In the genomic region with DNA sequence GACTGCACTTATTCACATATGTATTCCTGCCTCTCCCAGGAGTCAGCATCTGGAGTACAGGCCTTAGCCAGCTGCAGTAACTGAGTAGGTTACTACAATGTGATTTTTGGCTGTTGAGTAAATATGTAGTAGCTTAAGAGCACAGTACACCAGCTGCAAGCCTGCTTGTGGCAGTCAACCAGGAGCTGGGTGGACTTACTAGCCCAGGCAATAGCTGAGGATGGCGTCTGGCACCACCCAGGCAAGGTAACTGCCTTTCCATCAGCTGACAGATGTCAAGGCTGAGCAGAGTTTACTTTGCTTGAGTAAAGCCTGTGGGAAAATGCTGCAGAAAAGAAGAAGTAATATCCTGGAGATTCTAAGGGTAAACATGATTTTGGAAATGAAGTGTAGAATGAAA, we compare ENCODE assay signal across 17 cellular contexts. TPM values are rescaled to one million over a fixed set of nuclear protein-coding genes. Genes with fewer than 3 reads are reported as not detected.
A peak's percentile ranks its signal among the peaks of the same experiment; 100 is the strongest.
DNase-seq lines count a peak whose midpoint lies in the region; ATAC-seq, FAIRE-seq and TF ChIP-seq lines count a peak whose summit lies in the region.
"Had no signal": no experiment of that assay in that cellular context is flagged by ENCODE, and none has a peak within 500 bp of the region (broad histone marks: within the 10 kb centered on the region; RNA-seq: fewer than 3 reads in every experiment).

No MANE protein-coding gene starts in this region.

- no peaks in the 10 kb centered on the region for H3K4me1 Mint-ChIP-seq in activated naive CD4-positive, alpha-beta T cell treated with anti-CD3 and anti-CD28 coated beads, Interleukin-2, amount 50 U/mL, for 24 hours
- H3K4me1 Mint-ChIP-seq in activated naive CD4-positive, alpha-beta T cell treated with anti-CD3 and anti-CD28 coated beads for 36 hours (ENCODE audit: low read depth), result peaks cover 2% of the 10 kb centered on the region
- H3K4me1 Mint-ChIP-seq: GM23338 had no signal

- WGBS in K562 (ENCODE audit: insufficient coverage, low coverage, missing lambda C conversion rate), result 90% methylated on average over 1 of the region's 1 CpG

- H3K9me3 Mint-ChIP-seq in activated naive CD4-positive, alpha-beta T cell treated with anti-CD3 and anti-CD28 coated beads, Interleukin-2, amount 50 U/mL, for 24 hours, result peaks cover 11% of the 10 kb centered on the region
- H3K9me3 Mint-ChIP-seq in activated naive CD4-positive, alpha-beta T cell treated with anti-CD3 and anti-CD28 coated beads for 36 hours, result peaks cover 10% of the 10 kb centered on the region

- in situ Hi-C loops in K562 (cut with MboI), result no loop called here

- no peak overlapping the region for H3K27ac ChIP-seq in K562 (ENCODE audit: extremely low read depth, low read depth, low read length)
- H3K27ac ChIP-seq in colonic mucosa, result no peak overlapping the region
- H3K27ac ChIP-seq: A549, C4-2B had no signal

- no peak for TF ChIP-seq RAD21 in K562 (CRISPR knock-in tag; conservative IDR thresholded peaks at IDR 0.05 in 1 of 2, IDR thresholded peaks at IDR 0.05 in 1 of 2)

- H3K36me3 ChIP-seq in K562 (ENCODE audit: control insufficient read depth, insufficient read depth, low read length) (peaks cover 20% of the 10 kb centered on the region; the same call in 2 of the 3 replicates), colonic mucosa (no peaks in the 10 kb centered on the region), mucosa of descending colon (ENCODE audit: low read depth) (no peaks in the 10 kb centered on the region)
- H3K36me3 ChIP-seq: BE2C had no signal

- H3K4me2 ChIP-seq in K562 (ENCODE audit: insufficient read depth, low read length), result no peak overlapping the region
- H3K4me2 ChIP-seq: A549, GM23338 had no signal

- no peak for TF ChIP-seq CTCF in K562 (IDR thresholded peaks at IDR 0.05 in 2 of 3, conservative IDR thresholded peaks at IDR 0.05 in 1 of 3; ENCODE audit: insufficient read depth in 2 of 3, low read depth in 1 of 3, low read length in 3 of 3)
- TF ChIP-seq CTCF in colonic mucosa (IDR thresholded peaks at IDR 0.05), result no peak
- TF ChIP-seq CTCF in mucosa of descending colon (IDR thresholded peaks at IDR 0.05), result no peak

- DNase-seq in activated naive CD4-positive, alpha-beta T cell treated with anti-CD3 and anti-CD28 coated beads for 36 hours, result no peak
- DNase-seq in K562 (ENCODE audit: extremely low read depth in 1 of 4, low spot score in 3 of 4) (no peak), colonic mucosa (peak; percentile 27), mucosa of descending colon (peak in 1 of 3 donors; percentile 30), NCI-H1694 (lab: John Stamatoyannopoulos, UW) (no peak)
- DNase-seq: BE2C, COR-L47, H7 had no signal

- no peaks in the 10 kb centered on the region for H3K4me1 ChIP-seq in K562 (replicated peaks in 1 of 2; ENCODE audit: control insufficient read depth in 2 of 2, insufficient read depth in 2 of 2, low read length in 2 of 2)
- H3K4me1 ChIP-seq in colonic mucosa, result no peaks in the 10 kb centered on the region
- no peaks in the 10 kb centered on the region for H3K4me1 ChIP-seq in mucosa of descending colon (ENCODE audit: low read depth)
- H3K4me1 ChIP-seq: A549, BE2C had no signal

- H4K20me1 ChIP-seq in K562 (replicated peaks; ENCODE audit: control insufficient read depth, insufficient read depth, low read length), result no peaks in the 10 kb centered on the region

- H3K27me3 ChIP-seq in K562 (ENCODE audit: control insufficient read depth in 2 of 2, insufficient read depth in 2 of 2, low read length in 2 of 2) (no peaks in the 10 kb centered on the region), colonic mucosa (no peaks in the 10 kb centered on the region)
- H3K27me3 ChIP-seq: BE2C had no signal

- no peak overlapping the region for H3K4me3 ChIP-seq in K562
- H3K4me3 ChIP-seq in colonic mucosa, result no peak overlapping the region
- H3K4me3 ChIP-seq in mucosa of descending colon, result no peak overlapping the region
- H3K4me3 ChIP-seq: A549, GM23338 had no signal

- no peaks in the 10 kb centered on the region for H3K9me1 ChIP-seq in K562 (ENCODE audit: control insufficient read depth, insufficient read depth, low read length)

- H2AFZ ChIP-seq in K562 (ENCODE audit: low read depth, low read length), result no peak overlapping the region
- H2AFZ ChIP-seq: GM23338 had no signal

- CTCF ChIA-PET in activated naive CD4-positive, alpha-beta T cell treated with anti-CD3 and anti-CD28 coated beads for 36 hours (lab: Charles Lee), result no interaction called here
- CTCF ChIA-PET in K562 (lab: Yijun Ruan, JAX; ENCODE audit: low intra/inter-chr PET ratio), result no interaction called here

- TF ChIP-seq POLR2A in K562 (conservative IDR thresholded peaks at IDR 0.05), result no peak

- POLR2A ChIA-PET in K562 (lab: Yijun Ruan, JAX), result interaction anchor here (1.4 kb wide), 1 partner anchor 14 kb away, joined by 3 read pairs; a partner anchor contains a TSS

- peak overlapping the region; percentile 4 for H3K27ac Mint-ChIP-seq in activated naive CD4-positive, alpha-beta T cell treated with anti-CD3 and anti-CD28 coated beads, Interleukin-2, amount 50 U/mL, for 24 hours
- H3K27ac Mint-ChIP-seq in activated naive CD4-positive, alpha-beta T cell treated with anti-CD3 and anti-CD28 coated beads for 36 hours, result no peak overlapping the region
- H3K27ac Mint-ChIP-seq: CD8-positive, alpha-beta T cell; GM23338 had no signal

- FAIRE-seq in K562 (lab: Jason Lieb, UNC), result no peak
- FAIRE-seq: A549, GM12891 had no signal

- no peaks in the 10 kb centered on the region for H3K79me2 ChIP-seq in K562 (ENCODE audit: control insufficient read depth, insufficient read depth, low read length)

- intact Hi-C loops in activated naive CD4-positive, alpha-beta T cell treated with anti-CD3 and anti-CD28 coated beads for 36 hours (cut with micrococcal nuclease), result no loop called here
- intact Hi-C loops in K562 (cut with micrococcal nuclease), result no loop called here
- intact Hi-C loops in colonic mucosa (cut with DNase I), result no loop called here
- intact Hi-C loops in mucosa of descending colon (cut with DNase I, micrococcal nuclease), result no loop called here

- H3K9me3 ChIP-seq in K562 (replicated peaks; ENCODE audit: control insufficient read depth, insufficient read depth, low read depth, low read length) (no peaks in the 10 kb centered on the region), colonic mucosa (no peaks in the 10 kb centered on the region), mucosa of descending colon (no peaks in the 10 kb centered on the region)
- H3K9me3 ChIP-seq: A549, BE2C had no signal

- peaks cover 29% of the 10 kb centered on the region for H3K36me3 Mint-ChIP-seq in activated naive CD4-positive, alpha-beta T cell treated with anti-CD3 and anti-CD28 coated beads, Interleukin-2, amount 50 U/mL, for 24 hours
- H3K36me3 Mint-ChIP-seq in activated naive CD4-positive, alpha-beta T cell treated with anti-CD3 and anti-CD28 coated beads for 36 hours (ENCODE audit: low read depth), result peaks cover 29% of the 10 kb centered on the region

- no peak overlapping the region for H3K9ac ChIP-seq in K562 (ENCODE audit: insufficient read depth in 1 of 2, low read depth in 2 of 2, low read length in 2 of 2)
- no peak overlapping the region for H3K9ac ChIP-seq in colonic mucosa (ENCODE audit: low read depth in 2 of 2, low read length in 2 of 2)

- BruUV-seq in K562 (replicated peaks; lab: Mats Ljungman, UMichigan), result no TSS peak

- H3K4me3 Mint-ChIP-seq in activated naive CD4-positive, alpha-beta T cell treated with anti-CD3 and anti-CD28 coated beads, Interleukin-2, amount 50 U/mL, for 24 hours, result no peak overlapping the region
- no peak overlapping the region for H3K4me3 Mint-ChIP-seq in activated naive CD4-positive, alpha-beta T cell treated with anti-CD3 and anti-CD28 coated beads for 36 hours
- H3K4me3 Mint-ChIP-seq: CD8-positive, alpha-beta T cell; GM23338 had no signal

- no peaks in the 10 kb centered on the region for H3K27me3 Mint-ChIP-seq in activated naive CD4-positive, alpha-beta T cell treated with anti-CD3 and anti-CD28 coated beads, Interleukin-2, amount 50 U/mL, for 24 hours
- H3K27me3 Mint-ChIP-seq in activated naive CD4-positive, alpha-beta T cell treated with anti-CD3 and anti-CD28 coated beads for 36 hours (ENCODE audit: low read depth), result no peaks in the 10 kb centered on the region

- no peak for TF ChIP-seq EP300 in K562 (IDR thresholded peaks at IDR 0.05; ENCODE audit: low read length)

- ATAC-seq in K562, result no peak
- ATAC-seq in mucosa of descending colon, result peak; percentile 62
- no peak for ATAC-seq in GM19463 (IDR thresholded peaks at IDR 0.05; ENCODE audit: unreplicated experiment)
- ATAC-seq in HG02852 (IDR thresholded peaks at IDR 0.05; ENCODE audit: unreplicated experiment), result no peak
- ATAC-seq: A549; CD8-positive, alpha-beta T cell; GM23338 had no signal

RNA-seq across cellular contexts. Expression of a gene that starts 13.9 kb away (rescaled TPM):
- total RNA-seq in activated naive CD4-positive, alpha-beta T cell treated with anti-CD3 and anti-CD28 coated beads for 36 hours, result 10 to 100 TPM; 46.4 to 46.7 TPM
- 81.0 and 87.4 TPM in 2 replicates for total RNA-seq in K562 (2011; cell fraction: chromatin; rRNA removed; ENCODE audit: low replicate concordance)
- 56.5 and 64.7 TPM in 2 replicates for total RNA-seq in K562 (2011; cell fraction: nucleolus; rRNA removed)
- total RNA-seq in K562 (2011; cell fraction: nucleoplasm; rRNA removed), result 82.6 and 125 TPM in 2 replicates
- total RNA-seq in K562 (2014; rRNA removed), result 22.3 and 32.0 TPM in 2 replicates
- total RNA-seq in K562 (2014; rRNA removed; fragmentation: Illumina TruSeq; extraction: Trizol), result 18.7 and 21.1 TPM in 2 replicates
- 18.6 TPM in 2 replicates for total RNA-seq in K562 (2015; rRNA removed; fragmentation: Illumina TruSeq; extraction: Trizol)
- 32.2 and 38.2 TPM in 2 replicates for total RNA-seq in K562 (2021)
- polyA plus RNA-seq in K562 (2011; rRNA removed), result 15.6 and 17.1 TPM in 2 replicates
- polyA plus RNA-seq in K562 (2011; cell fraction: cytosol; rRNA removed), result 14.7 and 24.8 TPM in 2 replicates
- 41.4 and 66.7 TPM in 2 replicates for polyA plus RNA-seq in K562 (2011; cell fraction: nucleus; rRNA removed)
- 22.6 and 23.3 TPM in 2 replicates for polyA plus RNA-seq in K562 (2012)
- polyA plus RNA-seq in K562 (2014; fragmentation: Illumina TruSeq; extraction: Trizol), result 20.8 and 26.7 TPM in 2 replicates
- polyA plus RNA-seq in K562 (2014; fragmentation: Nextera tagmentation; extraction: Ambion mirVana), result 1 to 10 TPM; 2.6 to 4.1 TPM
- polyA plus RNA-seq in K562 (2014; rRNA removed), result 23.9 and 27.4 TPM in 2 replicates
- 15.6 and 16.8 TPM in 2 replicates for polyA minus RNA-seq in K562 (2011; rRNA and poly(A)+ RNA removed)
- polyA minus RNA-seq in K562 (2011; cell fraction: cytosol; rRNA and poly(A)+ RNA removed), result 15.5 and 16.5 TPM in 2 replicates
- polyA minus RNA-seq in K562 (2011; cell fraction: nucleus; rRNA and poly(A)+ RNA removed), result 26.5 and 33.8 TPM in 2 replicates
- 10 to 100 TPM; 10.2 to 36.9 TPM for total RNA-seq in colonic mucosa
- 10 to 100 TPM; 11.2 to 19.8 (median 19.5) TPM for total RNA-seq in mucosa of descending colon

RNA-seq across cellular contexts. Expression of a gene that starts 53.3 kb away (rescaled TPM):
- total RNA-seq in activated naive CD4-positive, alpha-beta T cell treated with anti-CD3 and anti-CD28 coated beads for 36 hours, result under 1 TPM; 0.05 to 0.15 TPM
- total RNA-seq in K562 (2011; cell fraction: chromatin; rRNA removed; ENCODE audit: low replicate concordance), result 0.30 TPM in 1 of 2 replicates, not detected in the other
- 0.26 and 0.33 TPM in 2 replicates for total RNA-seq in K562 (2011; cell fraction: nucleolus; rRNA removed)
- 0.07 TPM in 1 of 2 replicates, not detected in the other for total RNA-seq in K562 (2011; cell fraction: nucleoplasm; rRNA removed)
- total RNA-seq in K562 (2014; rRNA removed), result 0.04 and 0.09 TPM in 2 replicates
- total RNA-seq in K562 (2014; rRNA removed; fragmentation: Illumina TruSeq; extraction: Trizol), result not detected in 2 replicates
- total RNA-seq in K562 (2015; rRNA removed; fragmentation: Illumina TruSeq; extraction: Trizol), result 0.04 TPM in 2 replicates
- total RNA-seq in K562 (2021), result 0.04 and 0.09 TPM in 2 replicates
- polyA plus RNA-seq in K562 (2011; rRNA removed), result 0.04 and 0.07 TPM in 2 replicates
- polyA plus RNA-seq in K562 (2011; cell fraction: cytosol; rRNA removed), result 0.13 and 0.30 TPM in 2 replicates
- polyA plus RNA-seq in K562 (2011; cell fraction: nucleus; rRNA removed), result 0.28 and 0.55 TPM in 2 replicates
- polyA plus RNA-seq in K562 (2012), result 0.06 and 0.10 TPM in 2 replicates
- polyA plus RNA-seq in K562 (2014; fragmentation: Illumina TruSeq; extraction: Trizol), result 0.03 and 0.08 TPM in 2 replicates
- not detected for polyA plus RNA-seq in K562 (2014; fragmentation: Nextera tagmentation; extraction: Ambion mirVana)
- 0.05 TPM in 1 of 2 replicates, not detected in the other for polyA plus RNA-seq in K562 (2014; rRNA removed)
- polyA minus RNA-seq in K562 (2011; rRNA and poly(A)+ RNA removed), result not detected in 2 replicates
- polyA minus RNA-seq in K562 (2011; cell fraction: cytosol; rRNA and poly(A)+ RNA removed), result not detected in 2 replicates
- 0.44 and 0.94 TPM in 2 replicates for polyA minus RNA-seq in K562 (2011; cell fraction: nucleus; rRNA and poly(A)+ RNA removed)
- total RNA-seq in colonic mucosa, result under 1 TPM; 0.08 to 0.12 TPM
- under 1 TPM; 0.23 to 0.63 (median 0.47) TPM for total RNA-seq in mucosa of descending colon
- total RNA-seq: CD8-positive, alpha-beta T cell; HT-29 had no signal
